ENCODE assay signal across 21 cellular contexts in the genomic region with DNA sequence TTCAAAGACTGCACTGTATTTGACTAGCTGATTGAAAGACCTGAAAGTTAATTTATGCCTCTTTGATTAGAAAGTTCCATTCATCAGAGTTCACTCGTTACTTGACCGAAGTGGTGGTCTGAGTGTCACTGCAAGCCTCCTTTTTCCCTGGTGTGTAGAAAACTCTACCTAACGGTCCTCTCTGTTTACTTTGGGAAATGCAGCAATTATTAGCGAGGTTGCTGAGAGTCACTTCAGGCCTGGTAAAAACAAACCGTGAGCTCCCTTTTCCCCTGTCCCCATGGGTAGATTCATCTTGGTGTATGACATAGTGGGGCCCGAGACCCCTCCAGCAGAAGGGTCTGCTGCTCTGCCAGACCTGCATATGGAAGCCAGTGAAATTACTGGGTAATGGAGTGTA.
"Had no signal": no experiment of that assay in that cellular context is flagged by ENCODE, and none has a peak within 500 bp of the region (broad histone marks: within the 10 kb centered on the region; RNA-seq: fewer than 3 reads in every experiment).

No MANE protein-coding gene starts in this region.

- H3K4me3 ChIP-seq: esophagus muscularis mucosa, gastrocnemius medialis, left ventricle myocardium inferior, lung, mucosa of descending colon, psoas muscle, testis, tibial nerve had no signal

- H3K36me3 ChIP-seq: esophagus muscularis mucosa, gastrocnemius medialis, left ventricle myocardium inferior had no signal

- DNase-seq: effector memory CD8-positive, alpha-beta T cell; gastrocnemius medialis; kidney; left cardiac atrium; left ventricle myocardium inferior; mesendoderm; mucosa of descending colon; natural killer cell; psoas muscle; retina; stimulated activated CD4-positive, alpha-beta T cell treated with anti-CD3 and anti-CD28 coated beads, Interleukin-2, amount 100 ng/mL, for 24 hours; stimulated activated CD4-positive, alpha-beta T cell treated with anti-CD3 and anti-CD28 coated beads, Interleukin-4, amount 100 ng/mL, for 4 hours; stimulated activated naive B cell treated with anti-CD40 and anti-IgM and Interleukin-4, amounts not matched to agents 10 μg/mL and 1 μg/mL and 100 μg/mL, for 72 hours; stimulated activated naive CD8-positive, alpha-beta T cell treated with anti-CD3 and anti-CD28 coated beads, Interleukin-15, amount 100 ng/mL, for 72 hours; testis had no signal

- H3K36me3 Mint-ChIP-seq: natural killer cell; stimulated activated naive B cell treated with anti-CD40 and anti-IgM and Interleukin-4, amounts not matched to agents 10 μg/mL and 1 μg/mL and 100 μg/mL, for 72 hours had no signal

- H3K9me3 Mint-ChIP-seq: dendritic cell treated with granulocyte-macrophage colony-stimulating factor and Interleukin-4, amounts not matched to agents 40 ng/mL and 50 ng/mL, for 4 days; effector memory CD8-positive, alpha-beta T cell; natural killer cell; stimulated activated naive B cell treated with anti-CD40 and anti-IgM and Interleukin-4, amounts not matched to agents 10 μg/mL and 1 μg/mL and 100 μg/mL, for 72 hours; stimulated activated naive CD8-positive, alpha-beta T cell treated with anti-CD3 and anti-CD28 coated beads, Interleukin-15, amount 100 ng/mL, for 72 hours had no signal

- H3K9me3 ChIP-seq: esophagus muscularis mucosa, gastrocnemius medialis, left ventricle myocardium inferior, mucosa of descending colon, psoas muscle, testis, tibial nerve had no signal

- H3K27ac ChIP-seq: epithelial cell of prostate, esophagus muscularis mucosa, gastrocnemius medialis, left ventricle myocardium inferior, psoas muscle, testis, tibial nerve had no signal

- H3K4me1 Mint-ChIP-seq: natural killer cell; stimulated activated naive B cell treated with anti-CD40 and anti-IgM and Interleukin-4, amounts not matched to agents 10 μg/mL and 1 μg/mL and 100 μg/mL, for 72 hours; stimulated activated naive CD8-positive, alpha-beta T cell treated with anti-CD3 and anti-CD28 coated beads, Interleukin-15, amount 100 ng/mL, for 72 hours had no signal

- H3K27me3 Mint-ChIP-seq: stimulated activated naive CD8-positive, alpha-beta T cell treated with anti-CD3 and anti-CD28 coated beads, Interleukin-15, amount 100 ng/mL, for 72 hours had no signal

- H3K27ac Mint-ChIP-seq: dendritic cell treated with granulocyte-macrophage colony-stimulating factor and Interleukin-4, amounts not matched to agents 40 ng/mL and 50 ng/mL, for 4 days; effector memory CD8-positive, alpha-beta T cell; natural killer cell; stimulated activated naive B cell treated with anti-CD40 and anti-IgM and Interleukin-4, amounts not matched to agents 10 μg/mL and 1 μg/mL and 100 μg/mL, for 72 hours; stimulated activated naive CD8-positive, alpha-beta T cell treated with anti-CD3 and anti-CD28 coated beads, Interleukin-15, amount 100 ng/mL, for 72 hours had no signal

- H3K27me3 ChIP-seq: esophagus muscularis mucosa, gastrocnemius medialis, testis, tibial nerve had no signal

- ATAC-seq: effector memory CD8-positive, alpha-beta T cell; gastrocnemius medialis; left cardiac atrium; mucosa of descending colon; natural killer cell; psoas muscle; sciatic nerve; stimulated activated naive B cell treated with anti-CD40 and anti-IgM and Interleukin-4, amounts not matched to agents 10 μg/mL and 1 μg/mL and 100 μg/mL, for 72 hours; stimulated activated naive CD8-positive, alpha-beta T cell treated with anti-CD3 and anti-CD28 coated beads, Interleukin-15, amount 100 ng/mL, for 72 hours had no signal

- H3K4me3 Mint-ChIP-seq: dendritic cell treated with granulocyte-macrophage colony-stimulating factor and Interleukin-4, amounts not matched to agents 40 ng/mL and 50 ng/mL, for 4 days; effector memory CD8-positive, alpha-beta T cell; natural killer cell; stimulated activated naive B cell treated with anti-CD40 and anti-IgM and Interleukin-4, amounts not matched to agents 10 μg/mL and 1 μg/mL and 100 μg/mL, for 72 hours; stimulated activated naive CD8-positive, alpha-beta T cell treated with anti-CD3 and anti-CD28 coated beads, Interleukin-15, amount 100 ng/mL, for 72 hours had no signal
